ENCODE assay signal across 1 cellular context in genomic region chrX:45628041-45628440, GRCh38.
TF ChIP-seq lines count a peak whose summit lies in the region.

No MANE protein-coding gene starts in this region.

TF ChIP-seq in IMR-90, 13 proteins besides CTCF, POLR2A, EP300 and RAD21 (continued from another document):
- TF ChIP-seq CEBPB (IDR thresholded peaks at IDR 0.05; ENCODE audit: low read depth, low read length): no peak
- TF ChIP-seq USF2 (IDR thresholded peaks at IDR 0.05; ENCODE audit: low read depth, low read length): no peak
- TF ChIP-seq BHLHE40 (IDR thresholded peaks at IDR 0.05; ENCODE audit: low read depth, low read length): no peak
- no peak for TF ChIP-seq MXI1 (IDR thresholded peaks at IDR 0.05; ENCODE audit: borderline replicate concordance, low read depth, low read length)
- TF ChIP-seq RCOR1 (IDR thresholded peaks at IDR 0.05; ENCODE audit: insufficient replicate concordance, low read length): no peak
- no peak for TF ChIP-seq FOS (IDR thresholded peaks at IDR 0.05; ENCODE audit: low read depth, low read length)
- no peak for TF ChIP-seq ELK1 (IDR thresholded peaks at IDR 0.05; ENCODE audit: borderline replicate concordance, low read depth, low read length)
- no peak for TF ChIP-seq RFX5 (IDR thresholded peaks at IDR 0.05; ENCODE audit: low read depth, low read length)
- no peak for TF ChIP-seq NFE2L2 (IDR thresholded peaks at IDR 0.05; ENCODE audit: low read depth, low read length)
- TF ChIP-seq MAFK (IDR thresholded peaks at IDR 0.05; ENCODE audit: low read depth, low read length): no peak
- TF ChIP-seq MAZ (IDR thresholded peaks at IDR 0.05; ENCODE audit: borderline replicate concordance, low read depth, low read length): no peak
